In genomic region chr4:170729897-170730296, GRCh38 we compare ENCODE assay signal across 28 cellular contexts.
"Had no signal": no experiment of that assay in that cellular context is flagged by ENCODE, and none has a peak within 500 bp of the region (broad histone marks: within the 10 kb centered on the region; RNA-seq: fewer than 3 reads in every experiment).

No MANE protein-coding gene starts in this region.

- H3K27ac ChIP-seq: esophagus squamous epithelium, lower lobe of right lung, parathyroid adenoma, right atrium auricular region, testis, tibial artery had no signal

- H3K9ac ChIP-seq: parathyroid adenoma had no signal

- H3K9me3 ChIP-seq: esophagus squamous epithelium, lower lobe of right lung, right atrium auricular region, testis, tibial artery had no signal

- H3K27me3 ChIP-seq: esophagus squamous epithelium, right atrium auricular region, testis, tibial artery had no signal

- H3K27me3 Mint-ChIP-seq: effector memory CD8-positive, alpha-beta T cell; progenitor cell of endocrine pancreas; stimulated activated memory B cell treated with anti-CD40 and anti-IgM and Interleukin-4, amounts not matched to agents 10 μg/mL and 1 μg/mL and 100 μg/mL, for 72 hours; type B pancreatic cell had no signal

- H2AFZ ChIP-seq: parathyroid adenoma had no signal

- H3K4me3 ChIP-seq: esophagus squamous epithelium, lower lobe of right lung, right atrium auricular region, smooth muscle cell, testis, tibial artery had no signal

- H3K4me2 ChIP-seq: smooth muscle cell had no signal

- H3K36me3 ChIP-seq: esophagus squamous epithelium, lower lobe of right lung, right atrium auricular region, tibial artery had no signal

- H3K79me2 ChIP-seq: parathyroid adenoma had no signal

- FAIRE-seq: endometrium had no signal

- ATAC-seq: effector memory CD8-positive, alpha-beta T cell; left colon; left ventricle myocardium superior; lower lobe of right lung; natural killer cell; sciatic nerve; stimulated activated memory B cell treated with anti-CD40 and anti-IgM and Interleukin-4, amounts not matched to agents 10 μg/mL and 1 μg/mL and 100 μg/mL, for 72 hours; stimulated activated naive CD8-positive, alpha-beta T cell treated with anti-CD3 and anti-CD28 coated beads, Interleukin-15, Interleukin-2, amounts not matched to agents 100 U/mL and 50 U/mL, for 24 hours had no signal

- H3K36me3 Mint-ChIP-seq: immature natural killer cell; natural killer cell; stimulated activated memory B cell treated with anti-CD40 and anti-IgM and Interleukin-4, amounts not matched to agents 10 μg/mL and 1 μg/mL and 100 μg/mL, for 72 hours; type B pancreatic cell had no signal

- H3K27ac Mint-ChIP-seq: effector memory CD8-positive, alpha-beta T cell; immature natural killer cell; natural killer cell; progenitor cell of endocrine pancreas; stimulated activated memory B cell treated with anti-CD40 and anti-IgM and Interleukin-4, amounts not matched to agents 10 μg/mL and 1 μg/mL and 100 μg/mL, for 72 hours; type B pancreatic cell had no signal

- H3K9me3 Mint-ChIP-seq: neural crest cell; stimulated activated memory B cell treated with anti-CD40 and anti-IgM and Interleukin-4, amounts not matched to agents 10 μg/mL and 1 μg/mL and 100 μg/mL, for 72 hours; type B pancreatic cell had no signal

- DNase-seq: cortex of kidney; effector memory CD8-positive, alpha-beta T cell; erythroblast; esophagus squamous epithelium; foreskin melanocyte; hypothalamus; immature natural killer cell; islet precursor cell; kidney glomerular epithelial cell; left colon; left ventricle myocardium superior; lower lobe of right lung; natural killer cell; stimulated activated CD4-positive, alpha-beta T cell treated with anti-CD3 and anti-CD28 coated beads, Interleukin-2, amount 100 ng/mL, for 24 hours; stimulated activated CD4-positive, alpha-beta T cell treated with anti-CD3 and anti-CD28 coated beads, Interleukin-4, amount 100 ng/mL, for 4 hours; stimulated activated naive CD8-positive, alpha-beta T cell treated with anti-CD3 and anti-CD28 coated beads, Interleukin-15, Interleukin-2, amounts not matched to agents 100 U/mL and 50 U/mL, for 24 hours; substantia nigra; testis; tibial artery had no signal

- H3K4me3 Mint-ChIP-seq: effector memory CD8-positive, alpha-beta T cell; immature natural killer cell; natural killer cell; neural crest cell; stimulated activated memory B cell treated with anti-CD40 and anti-IgM and Interleukin-4, amounts not matched to agents 10 μg/mL and 1 μg/mL and 100 μg/mL, for 72 hours; type B pancreatic cell had no signal

- H3K4me1 ChIP-seq: esophagus squamous epithelium, lower lobe of right lung, parathyroid adenoma, right atrium auricular region, testis, tibial artery had no signal

- H3K4me1 Mint-ChIP-seq: immature natural killer cell; natural killer cell; neural crest cell; stimulated activated memory B cell treated with anti-CD40 and anti-IgM and Interleukin-4, amounts not matched to agents 10 μg/mL and 1 μg/mL and 100 μg/mL, for 72 hours had no signal
